Comparison of ENCODE assay signal across 8 cellular contexts in the genomic region with DNA sequence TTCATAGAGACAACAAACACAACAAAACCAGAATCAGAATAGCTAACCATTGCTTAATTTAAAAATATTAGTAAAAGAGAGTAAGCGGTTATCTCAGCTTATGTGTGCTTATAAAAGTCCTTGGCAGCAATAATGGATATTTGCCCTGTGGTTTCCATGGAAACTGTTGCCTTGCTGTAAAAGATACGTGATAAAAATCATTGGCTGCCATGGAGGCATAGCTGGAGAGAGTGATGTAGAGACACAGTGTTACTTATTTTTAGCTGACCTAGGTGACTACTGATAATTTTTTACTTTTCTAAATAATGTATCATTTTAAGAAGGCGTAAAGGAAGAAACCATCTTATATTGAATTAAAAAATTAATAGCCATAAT.
DNase-seq lines count a peak whose midpoint lies in the region; ATAC-seq and TF ChIP-seq lines count a peak whose summit lies in the region.

No MANE protein-coding gene starts in this region.

- CTCF ChIA-PET in PC-9 (lab: Charles Lee): no interaction called here

- no peaks in the 10 kb centered on the region for H3K27me3 ChIP-seq in PC-9 (ENCODE audit: insufficient read depth, low read depth)
- H3K27me3 ChIP-seq in testis: no peaks in the 10 kb centered on the region

- no peaks in the 10 kb centered on the region for H3K36me3 ChIP-seq in PC-9 (ENCODE audit: low read depth)
- H3K36me3 ChIP-seq in testis (ENCODE audit: low read depth, missing control alignments): no peaks in the 10 kb centered on the region

- no peak overlapping the region for H3K4me2 ChIP-seq in PC-9

- no TSS peak for BruUV-seq in PC-9 (replicated peaks; lab: Mats Ljungman, UMichigan)

- intact Hi-C loops in PC-9 (cut with micrococcal nuclease; ENCODE audit: unreplicated experiment) (no loop called here), testis (cut with DNase I; ENCODE audit: low total_unique reads) (no loop called here)

- WGBS in testis, 2 donors: 25 to 31% methylated on average over 3 of the region's 3 CpGs

- POLR2A ChIA-PET in PC-9 (lab: Charles Lee; ENCODE audit: unreplicated experiment): no interaction called here

- H2AFZ ChIP-seq in PC-9: no peak overlapping the region

- TF ChIP-seq CTCF in PC-9 (conservative IDR thresholded peaks at IDR 0.05) (no peak), testis (IDR thresholded peaks at IDR 0.05) (no peak)

- TF ChIP-seq POLR2A in testis (IDR thresholded peaks at IDR 0.05): no peak

- H3F3A ChIP-seq in PC-9 (ENCODE audit: insufficient read depth, low read depth): peaks cover 21% of the 10 kb centered on the region

- H3K4me1 ChIP-seq in PC-9 (replicated peaks; ENCODE audit: insufficient read depth) (no peaks in the 10 kb centered on the region), testis (peaks cover 17% of the 10 kb centered on the region)

- no peaks in the 10 kb centered on the region for H3K9me2 ChIP-seq in PC-9 (ENCODE audit: insufficient read depth)

- H4K20me1 ChIP-seq in PC-9 (ENCODE audit: insufficient read depth): 0 out of 2 replicates have a peak, but pooled peaks cover 3% of the 10 kb centered on the region

- ATAC-seq in HG02759 (IDR thresholded peaks at IDR 0.05; ENCODE audit: unreplicated experiment) (no peak), GM21360 (IDR thresholded peaks at IDR 0.05; ENCODE audit: unreplicated experiment) (no peak)

- H3K4me3 ChIP-seq in PC-9 (no peak overlapping the region), testis (no peak overlapping the region)

- peak; percentile 72 for DNase-seq in DMS53 (lab: John Stamatoyannopoulos, UW)
- DNase-seq in DMS53 treated with DMSO at 0.1 percent for 48 hours (lab: John Stamatoyannopoulos, UW; ENCODE audit: unreplicated experiment): no peak
- DNase-seq in PC-9: peak in 1 of 2 experiments; percentile 55
- DNase-seq in globus pallidus (ENCODE audit: low spot score): peak; percentile 29
- peak; percentile 60 for DNase-seq in testis
- no peak for DNase-seq in hepatic stellate cell (ENCODE audit: low spot score)

- no peaks in the 10 kb centered on the region for H3K9me3 ChIP-seq in PC-9 (ENCODE audit: insufficient read depth, low read depth)
- no peaks in the 10 kb centered on the region for H3K9me3 ChIP-seq in testis

- H3K27ac ChIP-seq in PC-9 (peak overlapping the region; percentile 19; the same call in 1 of the 2 replicates), testis (peak overlapping the region; percentile 42 to 65)

- no peaks in the 10 kb centered on the region for H3K79me2 ChIP-seq in PC-9 (ENCODE audit: low read depth)

Comparison
In these comparisons a context has a peak if more than half of its experiments do, and no peak if none do; other contexts are left out.
1. DNase-seq: peak in DMS53 (single experiment), globus pallidus (single experiment) and testis (single experiment); none in DMS53 treated with DMSO at 0.1 percent for 48 hours (single experiment) and hepatic stellate cell (single experiment).